8 cellular contexts compared by ENCODE assay signal in genomic region chr17:68182016-68182315, GRCh38.
DNase-seq lines count a peak whose midpoint lies in the region; ATAC-seq and TF ChIP-seq lines count a peak whose summit lies in the region.

No MANE protein-coding gene starts in this region.

- H3K36me3 Mint-ChIP-seq in memory B cell (peaks cover 3% of the 10 kb centered on the region), osteocyte (ENCODE audit: unreplicated experiment) (no peaks in the 10 kb centered on the region)

- no peaks in the 10 kb centered on the region for H3K9me3 Mint-ChIP-seq in memory B cell
- no peaks in the 10 kb centered on the region for H3K9me3 Mint-ChIP-seq in osteocyte (ENCODE audit: unreplicated experiment)

- no peak for TF ChIP-seq CTCF in osteocyte (IDR thresholded peaks at IDR 0.05)

- H3K27me3 Mint-ChIP-seq in memory B cell (no peaks in the 10 kb centered on the region), osteocyte (ENCODE audit: unreplicated experiment) (peaks cover 7% of the 10 kb centered on the region)

- DNase-seq in DMS53 (lab: John Stamatoyannopoulos, UW): peak; percentile 22
- no peak for DNase-seq in DMS53 treated with DMSO at 0.1 percent for 48 hours (lab: John Stamatoyannopoulos, UW; ENCODE audit: unreplicated experiment)
- DNase-seq in memory B cell (ENCODE audit: low spot score in 2 of 2): no peak
- no peak for DNase-seq in effector CD4-positive, alpha-beta T cell
- no peak for DNase-seq in osteocyte (ENCODE audit: extremely low spot score, unreplicated experiment)
- no peak for DNase-seq in NCI-H1694 (lab: John Stamatoyannopoulos, UW)

- ATAC-seq in GM21367 (IDR thresholded peaks at IDR 0.05; ENCODE audit: unreplicated experiment) (peak; percentile 43), HG03565 (IDR thresholded peaks at IDR 0.05; ENCODE audit: unreplicated experiment) (peak; percentile 41), memory B cell (ENCODE audit: low read depth) (peak; percentile 57)

- H3K27ac Mint-ChIP-seq in memory B cell (peak overlapping the region; percentile 83), osteocyte (ENCODE audit: unreplicated experiment) (no peak overlapping the region)

- H3K4me3 Mint-ChIP-seq in memory B cell (peak overlapping the region; percentile 80), osteocyte (ENCODE audit: unreplicated experiment) (no peak overlapping the region)

- peaks cover 34% of the 10 kb centered on the region for H3K4me1 Mint-ChIP-seq in memory B cell
- H3K4me1 Mint-ChIP-seq in osteocyte (ENCODE audit: unreplicated experiment): peaks cover 6% of the 10 kb centered on the region
